20 cellular contexts compared by ENCODE assay signal in the genomic region with DNA sequence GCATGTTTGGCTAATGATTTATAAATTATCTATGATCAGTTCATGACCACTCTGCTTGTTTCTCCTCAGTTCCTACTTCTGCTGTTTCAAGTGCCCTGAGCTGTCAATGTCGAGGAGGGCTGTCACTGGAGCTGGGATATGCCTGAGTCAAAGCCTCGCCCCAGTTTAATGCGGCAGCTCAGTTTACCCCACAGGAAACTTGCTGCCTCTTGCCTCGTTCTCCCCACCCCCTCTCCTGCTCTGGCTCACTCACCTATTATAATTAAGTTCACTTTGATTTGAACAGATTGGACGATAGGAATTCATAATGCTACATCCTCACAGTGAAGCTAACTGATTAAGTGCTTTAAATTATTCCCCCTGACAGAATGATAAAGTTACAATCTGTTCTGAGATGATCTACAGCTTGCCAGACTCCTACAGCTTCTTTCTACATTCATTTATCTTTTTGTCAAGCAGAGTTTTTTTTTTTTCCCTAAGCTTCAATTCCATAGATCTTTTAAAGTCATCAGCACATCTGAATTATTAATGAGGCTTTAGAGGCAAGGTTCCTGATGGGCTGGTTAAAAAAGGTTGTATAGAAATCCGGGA.
DNase-seq lines count a peak whose midpoint lies in the region; ATAC-seq and TF ChIP-seq lines count a peak whose summit lies in the region.
"Had no signal": no experiment of that assay in that cellular context is flagged by ENCODE, and none has a peak within 500 bp of the region (broad histone marks: within the 10 kb centered on the region; RNA-seq: fewer than 3 reads in every experiment).

No MANE protein-coding gene starts in this region.

- DNase-seq in NCI-H748 treated with DMSO at 0.1 percent for 48 hours (lab: John Stamatoyannopoulos, UW) (peak; percentile 52), NCI-H748 (lab: John Stamatoyannopoulos, UW; ENCODE audit: unreplicated experiment) (no peak), SK-N-DZ (ENCODE audit: low spot score) (peak; percentile 88), naive B cell (no peak), type B pancreatic cell (ENCODE audit: extremely low spot score, unreplicated experiment) (no peak), tibial nerve (ENCODE audit: low spot score in 2 of 2) (no peak), tibial artery (no peak)
- DNase-seq: CD4-positive, alpha-beta T cell; COR-L47; GM23248; H9; HFFc6; NCI-H1436; NCI-H2029; NCI-H774; NK-92 treated with Interleukin-12 subunit alpha and Interleukin-12 subunit beta, amount 100 ng/mL, for 24 hours; SIG-M5 had no signal

- H3K9me3 Mint-ChIP-seq in naive B cell (peaks cover 0 to 4% (median 0%) of the 10 kb centered on the region in 7 donors), type B pancreatic cell (no peaks in the 10 kb centered on the region)
- H3K9me3 Mint-ChIP-seq: CD4-positive, alpha-beta T cell; H9; HFFc6; IgD-negative memory B cell had no signal

- H3K27me3 Mint-ChIP-seq in naive B cell (no peaks in the 10 kb centered on the region), type B pancreatic cell (peaks cover 61% of the 10 kb centered on the region)
- H3K27me3 Mint-ChIP-seq: IgD-negative memory B cell had no signal

- TF ChIP-seq CTCF in type B pancreatic cell (conservative IDR thresholded peaks at IDR 0.05) = no peak
- TF ChIP-seq CTCF in tibial nerve (IDR thresholded peaks at IDR 0.05) = no peak
- TF ChIP-seq CTCF in tibial artery (IDR thresholded peaks at IDR 0.05) = no peak

- H3K36me3 Mint-ChIP-seq in naive B cell (no peaks in the 10 kb centered on the region), type B pancreatic cell (no peaks in the 10 kb centered on the region)
- H3K36me3 Mint-ChIP-seq: IgD-negative memory B cell had no signal

- TF ChIP-seq POLR2A in tibial nerve (IDR thresholded peaks at IDR 0.05) = no peak

- H3K4me3 ChIP-seq in tibial nerve (no peak overlapping the region), tibial artery (no peak overlapping the region)
- H3K4me3 ChIP-seq: BLaER1, GM23248 had no signal

- 78 to 79% methylated on average over 6 of the region's 6 CpGs for WGBS in tibial nerve, 2 donors

- no peak for ATAC-seq in naive B cell (ENCODE audit: low read depth in 2 of 2)
- ATAC-seq: Panc1 had no signal

- H3K27ac Mint-ChIP-seq in naive B cell (peak overlapping the region in 4 of 6 donors; percentile 32 to 71 (median 64)), type B pancreatic cell (peak overlapping the region; percentile 19)
- H3K27ac Mint-ChIP-seq: CD4-positive, alpha-beta T cell; H9; HFFc6 had no signal

- no peaks in the 10 kb centered on the region for H3K9me3 ChIP-seq in tibial nerve
- H3K9me3 ChIP-seq in tibial artery = no peaks in the 10 kb centered on the region
- H3K9me3 ChIP-seq: BLaER1 had no signal

- no peak for TF ChIP-seq EP300 in tibial nerve (IDR thresholded peaks at IDR 0.05)

- H3K4me1 ChIP-seq in tibial nerve (peaks cover 0 to 25% (median 7%) of the 10 kb centered on the region in 4 donors), tibial artery (peaks cover 0 to 14% (median 2%) of the 10 kb centered on the region in 4 donors)

- H3K27me3 ChIP-seq in tibial nerve = no peaks in the 10 kb centered on the region
- no peaks in the 10 kb centered on the region for H3K27me3 ChIP-seq in tibial artery
- H3K27me3 ChIP-seq: BLaER1 had no signal

- H3K27ac ChIP-seq in tibial nerve (no peak overlapping the region), tibial artery (no peak overlapping the region)
- H3K27ac ChIP-seq: BLaER1, GM23248 had no signal

- H3K4me1 Mint-ChIP-seq in naive B cell (peaks cover 23 to 59% (median 28%) of the 10 kb centered on the region in 3 donors), type B pancreatic cell (ENCODE audit: unreplicated experiment) (peaks cover 25% of the 10 kb centered on the region)

- H3K4me3 Mint-ChIP-seq in naive B cell (peak overlapping the region in 2 of 8 donors; percentile 1 to 78), type B pancreatic cell (peak overlapping the region; percentile 1)
- H3K4me3 Mint-ChIP-seq: CD4-positive, alpha-beta T cell; H9; HFFc6; IgD-negative memory B cell had no signal

- intact Hi-C loops in tibial artery (cut with DNase I; ENCODE audit: low total_unique reads) = no loop called here

- H3K36me3 ChIP-seq in tibial nerve = no peaks in the 10 kb centered on the region
- no peaks in the 10 kb centered on the region for H3K36me3 ChIP-seq in tibial artery
- H3K36me3 ChIP-seq: BLaER1 had no signal

Comparison
In these comparisons a context has a peak if more than half of its experiments do, and no peak if none do; other contexts are left out.
1. DNase-seq: peak in NCI-H748 treated with DMSO at 0.1 percent for 48 hours (single experiment) and SK-N-DZ (single experiment); none in NCI-H748 (single experiment), naive B cell (single experiment), type B pancreatic cell (single experiment), tibial nerve (0 of 2) and tibial artery (0 of 2).